26 cellular contexts compared by ENCODE assay signal in genomic region chr10:36473122-36473521, GRCh38.
"Had no signal": no experiment of that assay in that cellular context is flagged by ENCODE, and none has a peak within 500 bp of the region (broad histone marks: within the 10 kb centered on the region; RNA-seq: fewer than 3 reads in every experiment).

No MANE protein-coding gene starts in this region.

- H3K79me2 ChIP-seq: hepatocyte had no signal

- ATAC-seq: left colon; left lung; lower lobe of right lung; naive thymus-derived CD8-positive, alpha-beta T cell; pancreas; right cardiac atrium; sciatic nerve; stimulated activated naive B cell treated with anti-CD40 and anti-IgM and Interleukin-4, amounts not matched to agents 10 μg/mL and 1 μg/mL and 100 μg/mL, for 72 hours; stimulated activated naive CD8-positive, alpha-beta T cell treated with anti-CD3 and anti-CD28 coated beads, Interleukin-15, Interleukin-2, amounts not matched to agents 100 U/mL and 50 U/mL, for 24 hours had no signal

- H3K9me3 ChIP-seq: left lung, lower lobe of right lung, pancreas, prostate gland, stomach, testis, thyroid gland, transverse colon, upper lobe of left lung, vagina had no signal

- H3K4me1 ChIP-seq: left lung, lower lobe of right lung, pancreas, prostate gland, stomach, testis, thyroid gland, transverse colon, upper lobe of left lung, vagina had no signal

- H3K27me3 ChIP-seq: hepatocyte, left lung, pancreas, stomach, testis, thyroid gland, transverse colon, upper lobe of left lung, vagina had no signal

- H3K4me3 ChIP-seq: hepatocyte, left lung, lower lobe of right lung, pancreas, prostate gland, skin epidermis, stomach, testis, thyroid gland, transverse colon, upper lobe of left lung, vagina had no signal

- H2AFZ ChIP-seq: hepatocyte had no signal

- H3K27ac ChIP-seq: hepatocyte, left lung, lower lobe of right lung, pancreas, prostate gland, skin epidermis, stomach, testis, thyroid gland, transverse colon, upper lobe of left lung, vagina had no signal

- DNase-seq: left colon; left lung; lower lobe of right lung; mammary epithelial cell; mesenchymal stem cell; naive thymus-derived CD8-positive, alpha-beta T cell; pancreas; posterior cingulate gyrus; retina; right cardiac atrium; stimulated activated CD4-positive, alpha-beta T cell treated with anti-CD3 and anti-CD28 coated beads, Interleukin-12 subunit alpha, Interleukin-12 subunit beta, amount 100 ng/mL, for 4 hours; stimulated activated CD4-positive, alpha-beta T cell treated with anti-CD3 and anti-CD28 coated beads, Interleukin-15, amount 100 ng/mL, for 24 hours; stimulated activated CD4-positive, alpha-beta T cell treated with anti-CD3 and anti-CD28 coated beads, Interleukin-2, amount 100 ng/mL, for 24 hours; stimulated activated CD4-positive, alpha-beta T cell treated with anti-CD3 and anti-CD28 coated beads, Interleukin-4, amount 100 ng/mL, for 1 hour; stimulated activated naive B cell treated with anti-CD40 and anti-IgM and Interleukin-4, amounts not matched to agents 10 μg/mL and 1 μg/mL and 100 μg/mL, for 72 hours; stimulated activated naive CD8-positive, alpha-beta T cell treated with anti-CD3 and anti-CD28 coated beads, Interleukin-15, Interleukin-2, amounts not matched to agents 100 U/mL and 50 U/mL, for 24 hours; stomach; testis; transverse colon; upper lobe of left lung had no signal

- H3K4me2 ChIP-seq: hepatocyte had no signal

- H3K36me3 ChIP-seq: left lung, lower lobe of right lung, pancreas, prostate gland, stomach, thyroid gland, transverse colon, upper lobe of left lung, vagina had no signal
